ENCODE assay signal across 20 cellular contexts in the genomic region with DNA sequence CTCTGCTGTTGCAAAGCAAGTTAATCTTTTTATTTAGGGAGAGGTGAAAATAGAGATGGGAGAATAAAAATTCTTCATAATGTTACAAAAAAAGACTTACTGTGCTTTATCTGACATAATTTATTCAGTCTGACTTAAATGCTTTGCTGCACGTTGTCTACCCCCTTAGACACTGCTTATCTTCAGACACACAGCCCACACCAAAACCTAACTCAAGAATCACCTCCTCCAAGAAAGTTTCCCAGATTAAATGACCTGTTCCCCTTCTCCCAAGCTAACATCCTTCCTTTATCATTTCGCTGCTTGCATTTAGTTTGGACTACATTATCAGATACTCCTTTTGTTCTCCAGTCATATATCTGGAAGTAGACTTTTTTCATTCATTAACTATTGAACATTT. TPM values are rescaled to one million over a fixed set of nuclear protein-coding genes. Genes with fewer than 3 reads are reported as not detected.
DNase-seq lines count a peak whose midpoint lies in the region; ATAC-seq and TF ChIP-seq lines count a peak whose summit lies in the region.
"Had no signal": no experiment of that assay in that cellular context is flagged by ENCODE, and none has a peak within 500 bp of the region (broad histone marks: within the 10 kb centered on the region; RNA-seq: fewer than 3 reads in every experiment).

No MANE protein-coding gene starts in this region.

- H3K27me3 ChIP-seq in SU-DHL-6 (ENCODE audit: low read length), result no peaks in the 10 kb centered on the region
- H3K27me3 ChIP-seq: cardiac muscle cell, MG63, suprapubic skin had no signal

- no peak for TF ChIP-seq POLR2A in GM18505 (IDR thresholded peaks at IDR 0.05; ENCODE audit: borderline replicate concordance, extremely low read depth, insufficient read depth, insufficient read length)

- H3K4me3 Mint-ChIP-seq in stimulated activated naive CD8-positive, alpha-beta T cell treated with anti-CD3 and anti-CD28 coated beads, Interleukin-15, Interleukin-2, amounts not matched to agents 100 ng/mL and 50 ng/mL, for 24 hours, result peak overlapping the region; percentile 2
- no peak overlapping the region for H3K4me3 Mint-ChIP-seq in stimulated activated naive CD8-positive, alpha-beta T cell treated with anti-CD3 and anti-CD28 coated beads, Interleukin-15, amount 100 ng/mL, for 72 hours
- H3K4me3 Mint-ChIP-seq in glutamatergic neuron (ENCODE audit: unreplicated experiment) (peak overlapping the region; percentile 67), chondrocyte (ENCODE audit: unreplicated experiment) (no peak overlapping the region)

- no peaks in the 10 kb centered on the region for H3K27me3 Mint-ChIP-seq in stimulated activated naive CD8-positive, alpha-beta T cell treated with anti-CD3 and anti-CD28 coated beads, Interleukin-15, Interleukin-2, amounts not matched to agents 100 ng/mL and 50 ng/mL, for 24 hours
- no peaks in the 10 kb centered on the region for H3K27me3 Mint-ChIP-seq in stimulated activated naive CD8-positive, alpha-beta T cell treated with anti-CD3 and anti-CD28 coated beads, Interleukin-15, amount 100 ng/mL, for 72 hours
- H3K27me3 Mint-ChIP-seq in glutamatergic neuron (ENCODE audit: unreplicated experiment) (no peaks in the 10 kb centered on the region), chondrocyte (ENCODE audit: low read depth) (no peaks in the 10 kb centered on the region)

- H3K9me2 ChIP-seq in SU-DHL-6 (replicated peaks; ENCODE audit: insufficient read depth, low read length), result no peaks in the 10 kb centered on the region

- ATAC-seq in stimulated activated naive CD8-positive, alpha-beta T cell treated with anti-CD3 and anti-CD28 coated beads, Interleukin-15, amount 100 ng/mL, for 72 hours, result no peak
- no peak for ATAC-seq in GM18505 (IDR thresholded peaks at IDR 0.05; ENCODE audit: unreplicated experiment)
- ATAC-seq: left cardiac atrium had no signal

- H3K36me3 Mint-ChIP-seq in stimulated activated naive CD8-positive, alpha-beta T cell treated with anti-CD3 and anti-CD28 coated beads, Interleukin-15, Interleukin-2, amounts not matched to agents 100 ng/mL and 50 ng/mL, for 24 hours (ENCODE audit: low read depth), result peaks cover 17% of the 10 kb centered on the region
- H3K36me3 Mint-ChIP-seq in glutamatergic neuron (ENCODE audit: unreplicated experiment) (no peaks in the 10 kb centered on the region), chondrocyte (ENCODE audit: low read depth) (no peaks in the 10 kb centered on the region)

- peaks cover 72% of the 10 kb centered on the region for H3K4me1 Mint-ChIP-seq in stimulated activated naive CD8-positive, alpha-beta T cell treated with anti-CD3 and anti-CD28 coated beads, Interleukin-15, Interleukin-2, amounts not matched to agents 100 ng/mL and 50 ng/mL, for 24 hours (ENCODE audit: low read depth)
- H3K4me1 Mint-ChIP-seq in stimulated activated naive CD8-positive, alpha-beta T cell treated with anti-CD3 and anti-CD28 coated beads, Interleukin-15, amount 100 ng/mL, for 72 hours, result peaks cover 48% of the 10 kb centered on the region
- H3K4me1 Mint-ChIP-seq in glutamatergic neuron (ENCODE audit: low read depth, unreplicated experiment), result peaks cover 24% of the 10 kb centered on the region
- peaks cover 62% of the 10 kb centered on the region for H3K4me1 Mint-ChIP-seq in chondrocyte (ENCODE audit: low read depth)

- H3K36me3 ChIP-seq in SU-DHL-6 (ENCODE audit: low read length), result no peaks in the 10 kb centered on the region
- H3K36me3 ChIP-seq: cardiac muscle cell, suprapubic skin had no signal

- peaks cover 16% of the 10 kb centered on the region; the same call in 1 of the 2 replicates for H3F3A ChIP-seq in SU-DHL-6 (ENCODE audit: insufficient read depth)

- peaks cover 4% of the 10 kb centered on the region for H4K20me1 ChIP-seq in SU-DHL-6 (ENCODE audit: low read depth, low read length)

- no peaks in the 10 kb centered on the region for H3K9me3 Mint-ChIP-seq in stimulated activated naive CD8-positive, alpha-beta T cell treated with anti-CD3 and anti-CD28 coated beads, Interleukin-15, Interleukin-2, amounts not matched to agents 100 ng/mL and 50 ng/mL, for 24 hours
- no peaks in the 10 kb centered on the region for H3K9me3 Mint-ChIP-seq in stimulated activated naive CD8-positive, alpha-beta T cell treated with anti-CD3 and anti-CD28 coated beads, Interleukin-15, amount 100 ng/mL, for 72 hours
- H3K9me3 Mint-ChIP-seq in glutamatergic neuron (ENCODE audit: unreplicated experiment) (peaks cover 3% of the 10 kb centered on the region), chondrocyte (ENCODE audit: low read depth) (no peaks in the 10 kb centered on the region)
- H3K9me3 Mint-ChIP-seq: activated T-helper 2 cell treated with anti-CD3 and anti-CD28 coated beads, Interferon-gamma antibody, Interleukin-2, Interleukin-4, amounts not matched to agents 10 μg/mL and 5 μg/mL and 100 μg/mL, durations not matched to agents 14 hours and 24 hours and 36 hours had no signal

- H3K79me2 ChIP-seq in SU-DHL-6 (ENCODE audit: insufficient read depth, low read length), result peaks cover 81% of the 10 kb centered on the region

- H3K27ac ChIP-seq in SU-DHL-6 (ENCODE audit: low read depth, low read length), result no peak overlapping the region
- H3K27ac ChIP-seq: cardiac muscle cell, suprapubic skin had no signal

- peak overlapping the region; percentile 55 for H3K4me2 ChIP-seq in SU-DHL-6 (ENCODE audit: low read depth, low read length, poor library complexity, severe bottlenecking)

- H2AFZ ChIP-seq in SU-DHL-6 (ENCODE audit: low read depth, low read length, severe bottlenecking), result no peak overlapping the region

- H3K4me3 ChIP-seq in SU-DHL-6 (ENCODE audit: insufficient read depth, low read length, poor library complexity, severe bottlenecking), result no peak overlapping the region
- H3K4me3 ChIP-seq: cardiac muscle cell, MG63, suprapubic skin had no signal

- TF ChIP-seq CTCF in SU-DHL-6 (IDR thresholded peaks at IDR 0.05; ENCODE audit: insufficient read depth, low read length, poor library complexity, severe bottlenecking) (no peak), glutamatergic neuron (IDR thresholded peaks at IDR 0.05; ENCODE audit: partially characterized antibody, unreplicated experiment) (no peak), chondrocyte (IDR thresholded peaks at IDR 0.05) (no peak)

- no peak overlapping the region for H3K27ac Mint-ChIP-seq in stimulated activated naive CD8-positive, alpha-beta T cell treated with anti-CD3 and anti-CD28 coated beads, Interleukin-15, Interleukin-2, amounts not matched to agents 100 ng/mL and 50 ng/mL, for 24 hours
- peak overlapping the region in 1 of 2 donors; percentile 9 for H3K27ac Mint-ChIP-seq in stimulated activated naive CD8-positive, alpha-beta T cell treated with anti-CD3 and anti-CD28 coated beads, Interleukin-15, amount 100 ng/mL, for 72 hours
- H3K27ac Mint-ChIP-seq in glutamatergic neuron (ENCODE audit: unreplicated experiment) (no peak overlapping the region), chondrocyte (ENCODE audit: unreplicated experiment) (no peak overlapping the region)
- H3K27ac Mint-ChIP-seq: activated T-helper 2 cell treated with anti-CD3 and anti-CD28 coated beads, Interferon-gamma antibody, Interleukin-2, Interleukin-4, amounts not matched to agents 10 μg/mL and 5 μg/mL and 100 μg/mL, durations not matched to agents 14 hours and 24 hours and 36 hours had no signal

- H3K9ac ChIP-seq in SU-DHL-6 (ENCODE audit: low read length), result no peak overlapping the region

- DNase-seq in stimulated activated naive CD8-positive, alpha-beta T cell treated with anti-CD3 and anti-CD28 coated beads, Interleukin-15, amount 100 ng/mL, for 72 hours, result no peak
- DNase-seq in glutamatergic neuron, result no peak
- DNase-seq in NCI-H1092 (lab: John Stamatoyannopoulos, UW), result no peak
- DNase-seq in MV-4-11 (lab: John Stamatoyannopoulos, UW), result no peak
- no peak for DNase-seq in chondrocyte (ENCODE audit: low spot score)
- DNase-seq: EL; left cardiac atrium; MG63; midbrain; NCI-H146; NCI-H2171 treated with DMSO at 0.1 percent for 48 hours; NCI-H69; SHP77; stimulated activated CD8-positive, alpha-beta memory T cell treated with anti-CD3 and anti-CD28 coated beads, Interleukin-4, amount 100 ng/mL, for 48 hours had no signal

- H3K9me3 ChIP-seq in SU-DHL-6 (ENCODE audit: insufficient read depth, low read length), result no peaks in the 10 kb centered on the region
- H3K9me3 ChIP-seq: MG63, suprapubic skin had no signal

RNA-seq across cellular contexts. Expression of a gene that starts 3.8 kb away (rescaled TPM):
- total RNA-seq in glutamatergic neuron (ENCODE audit: unreplicated experiment), result 162 TPM
- total RNA-seq in chondrocyte, result 94.2 to 105 TPM (median 95.3 TPM) in 3 replicates

Comparison
In these comparisons a context has a peak if more than half of its experiments do, and no peak if none do; other contexts are left out.
1. H3K4me3 Mint-ChIP-seq: peak in stimulated activated naive CD8-positive, alpha-beta T cell treated with anti-CD3 and anti-CD28 coated beads, Interleukin-15, Interleukin-2, amounts not matched to agents 100 ng/mL and 50 ng/mL, for 24 hours (single experiment) and glutamatergic neuron (single experiment); none in stimulated activated naive CD8-positive, alpha-beta T cell treated with anti-CD3 and anti-CD28 coated beads, Interleukin-15, amount 100 ng/mL, for 72 hours (0 of 2) and chondrocyte (single experiment).